Comparison of ENCODE assay signal across 16 cellular contexts in the genomic region with DNA sequence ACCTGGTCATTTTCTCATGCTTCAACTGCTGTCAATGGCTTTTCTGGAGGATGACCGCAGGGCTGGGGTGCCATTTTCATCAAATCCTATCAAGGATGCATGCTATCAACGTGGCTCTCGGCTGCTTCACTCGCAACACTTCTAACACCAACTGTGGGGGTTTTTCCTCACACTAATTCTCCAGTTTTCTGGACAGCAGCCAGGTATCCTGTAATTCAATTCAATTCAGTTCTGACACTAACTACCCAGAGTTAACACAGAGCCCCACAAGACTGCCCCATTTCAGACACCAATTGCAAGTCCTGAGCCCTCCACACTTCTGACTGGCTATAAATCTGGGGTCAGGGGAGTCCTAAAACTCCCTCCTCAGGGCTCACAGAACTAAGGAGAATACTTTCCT.
"Had no signal": no experiment of that assay in that cellular context is flagged by ENCODE, and none has a peak within 500 bp of the region (broad histone marks: within the 10 kb centered on the region; RNA-seq: fewer than 3 reads in every experiment).

No MANE protein-coding gene starts in this region.

- H3K4me1 ChIP-seq: neural progenitor cell had no signal

- H3K4me2 ChIP-seq: neural progenitor cell had no signal

- H2AFZ ChIP-seq: neural progenitor cell, parathyroid adenoma had no signal

- H3K4me3 ChIP-seq: body of pancreas, neural progenitor cell, right atrium auricular region, skin epidermis, tibial nerve had no signal

- H3K36me3 Mint-ChIP-seq: activated naive CD4-positive, alpha-beta T cell treated with anti-CD3 and anti-CD28 coated beads, Interleukin-2, amount 10 ng/mL, durations not matched to agents 7 days and 5 days; neural progenitor cell had no signal

- H3K27ac Mint-ChIP-seq: activated naive CD4-positive, alpha-beta T cell treated with anti-CD3 and anti-CD28 coated beads, Interleukin-2, amount 10 ng/mL, durations not matched to agents 7 days and 5 days; activated T-helper 2 cell treated with anti-CD3 and anti-CD28 coated beads, Interferon-gamma antibody, Interleukin-2, Interleukin-4, amounts not matched to agents 10 μg/mL and 5 μg/mL and 100 μg/mL, durations not matched to agents 14 hours and 24 hours and 36 hours; neural progenitor cell; T-helper 17 cell had no signal

- H3K9me3 Mint-ChIP-seq: activated naive CD4-positive, alpha-beta T cell treated with anti-CD3 and anti-CD28 coated beads, Interleukin-2, amount 10 ng/mL, durations not matched to agents 7 days and 5 days; activated T-helper 2 cell treated with anti-CD3 and anti-CD28 coated beads, Interferon-gamma antibody, Interleukin-2, Interleukin-4, amounts not matched to agents 10 μg/mL and 5 μg/mL and 100 μg/mL, durations not matched to agents 14 hours and 24 hours and 36 hours; neural progenitor cell had no signal

- DNase-seq: activated CD4-positive, alpha-beta T cell treated with anti-CD3 and anti-CD28 coated beads, Interleukin-2, amount 50 U/mL, for 1 hour; activated naive CD4-positive, alpha-beta T cell treated with anti-CD3 and anti-CD28 coated beads, Interleukin-2, amount 10 ng/mL, durations not matched to agents 7 days and 5 days; body of pancreas; central memory CD4-positive, alpha-beta T cell; cortex of kidney; effector memory CD4-positive, alpha-beta T cell; erythroblast; glutamatergic neuron; mesendoderm; T-helper 17 cell had no signal

- H3K27ac ChIP-seq: body of pancreas, neural progenitor cell, parathyroid adenoma, right atrium auricular region, tibial nerve had no signal

- H3K4me3 Mint-ChIP-seq: activated naive CD4-positive, alpha-beta T cell treated with anti-CD3 and anti-CD28 coated beads, Interleukin-2, amount 10 ng/mL, durations not matched to agents 7 days and 5 days; neural progenitor cell; T-helper 17 cell had no signal

- H3K4me1 Mint-ChIP-seq: activated naive CD4-positive, alpha-beta T cell treated with anti-CD3 and anti-CD28 coated beads, Interleukin-2, amount 10 ng/mL, durations not matched to agents 7 days and 5 days; T-helper 17 cell had no signal

- H3K36me3 ChIP-seq: neural progenitor cell, right atrium auricular region, tibial nerve had no signal

- H3K27me3 ChIP-seq: body of pancreas, neural progenitor cell, right atrium auricular region, tibial nerve had no signal

- H3K9me3 ChIP-seq: body of pancreas, right atrium auricular region, tibial nerve had no signal

- H3K9ac ChIP-seq: neural progenitor cell, parathyroid adenoma had no signal
